In the genomic region with DNA sequence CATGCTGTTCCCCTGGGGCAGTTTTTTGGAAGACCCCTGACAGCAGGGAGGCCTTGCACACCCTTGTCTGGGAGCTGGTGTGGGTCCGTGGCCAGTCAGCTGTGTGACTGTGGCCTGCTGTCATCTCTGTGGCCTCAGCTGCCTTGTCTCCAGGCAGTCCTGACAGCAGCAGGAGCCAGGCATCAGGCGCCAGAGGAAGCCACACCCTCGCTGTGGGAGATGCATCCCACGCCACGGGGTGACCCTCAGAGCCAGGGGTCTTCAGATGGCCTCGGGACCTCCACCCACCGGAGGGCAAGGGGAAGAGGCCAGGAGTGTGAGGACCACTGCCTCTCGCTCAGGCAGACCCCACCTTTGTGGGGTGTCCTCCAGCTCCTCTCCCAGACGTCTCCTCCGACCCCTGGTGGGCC, we compare ENCODE assay signal across 15 cellular contexts.
"Had no signal": no experiment of that assay in that cellular context is flagged by ENCODE, and none has a peak within 500 bp of the region (broad histone marks: within the 10 kb centered on the region; RNA-seq: fewer than 3 reads in every experiment).

No MANE protein-coding gene starts in this region.

- DNase-seq: activated CD4-positive, alpha-beta T cell treated with anti-CD3 and anti-CD28 coated beads, Interleukin-2, amount 50 U/mL, for 4 hours; activated CD4-positive, CD25-positive, alpha-beta regulatory T cell treated with anti-CD3 and anti-CD28 coated beads, Interleukin-2, amount 50 U/mL, for 72 hours; activated naive CD4-positive, alpha-beta T cell; activated T-cell treated with anti-CD3 and anti-CD28 coated beads, Interleukin-2, amount 50 U/mL, for 48 hours; foreskin melanocyte; stimulated activated CD4-positive, alpha-beta T cell treated with anti-CD3 and anti-CD28 coated beads, Interleukin-12 subunit alpha, Interleukin-12 subunit beta, amount 100 ng/mL, for 4 hours; stimulated activated naive CD4-positive, alpha-beta T cell; uterus had no signal

- H3K27ac Mint-ChIP-seq: memory B cell; T-helper 2 cell treated with Interferon-gamma antibody and Interleukin-4, amounts not matched to agents 5 μg/mL and 100 μg/mL, for 36 hours had no signal

- H3K27ac ChIP-seq: ascending aorta, left lung, pancreas, thoracic aorta had no signal

- H3K36me3 Mint-ChIP-seq: memory B cell had no signal

- ATAC-seq: left lung, pancreas had no signal

- H3K27me3 ChIP-seq: ascending aorta, pancreas, uterus had no signal

- H3K36me3 ChIP-seq: pancreas, thoracic aorta, uterus had no signal

- H3K4me3 ChIP-seq: ascending aorta, heart left ventricle, left lung, pancreas, thoracic aorta, uterus had no signal

- H3K4me3 Mint-ChIP-seq: memory B cell; T-helper 2 cell treated with Interferon-gamma antibody and Interleukin-4, amounts not matched to agents 5 μg/mL and 100 μg/mL, for 36 hours had no signal

- H3K9me3 ChIP-seq: ascending aorta, heart left ventricle, left lung, pancreas, thoracic aorta, uterus had no signal
